ENCODE assay signal across 8 cellular contexts in genomic region chr17:45222273-45222993, GRCh38. TPM values are rescaled to one million over a fixed set of nuclear protein-coding genes. Genes with fewer than 3 reads are reported as not detected.
DNase-seq lines count a peak whose midpoint lies in the region; ATAC-seq and TF ChIP-seq lines count a peak whose summit lies in the region.

No MANE protein-coding gene starts in this region.

- no peaks in the 10 kb centered on the region for H3K79me1 ChIP-seq in mesendoderm (ENCODE audit: low read length)

- POLR2A ChIA-PET in Caco-2 (lab: Charles Lee): no interaction called here
- POLR2A ChIA-PET in OCI-LY7 (lab: Charles Lee): interaction anchor here (1.0 kb wide), 1 partner anchor 10 kb away, joined by 3 read pairs; no protein-coding TSS in a partner anchor

- H3K9me3 ChIP-seq in Caco-2 (no peaks in the 10 kb centered on the region), OCI-LY7 (ENCODE audit: low read length) (no peaks in the 10 kb centered on the region), tibial nerve (no peaks in the 10 kb centered on the region)

- peak overlapping the region; percentile 97 for H3K27ac ChIP-seq in OCI-LY7 (ENCODE audit: low read depth, low read length, poor library complexity, severe bottlenecking)
- H3K27ac ChIP-seq in brain microvascular endothelial cell: no peak overlapping the region
- H3K27ac ChIP-seq in mesendoderm (ENCODE audit: low read depth, low read length): no peak overlapping the region
- H3K27ac ChIP-seq in tibial nerve: peak overlapping the region in 3 of 4 donors; percentile 39 to 91 (median 80)

- H3K4me2 ChIP-seq in OCI-LY7 (ENCODE audit: low read length): peak overlapping the region; percentile 98
- peak overlapping the region; percentile 57 for H3K4me2 ChIP-seq in mesendoderm (ENCODE audit: low read length)

- H2BK15ac ChIP-seq in mesendoderm (replicated peaks; ENCODE audit: low read depth): no peak overlapping the region

- H3K36me3 ChIP-seq in Caco-2 (ENCODE audit: control insufficient read depth, insufficient read depth, low read length) (no peaks in the 10 kb centered on the region), OCI-LY7 (ENCODE audit: insufficient read depth, low read length) (no peaks in the 10 kb centered on the region), brain microvascular endothelial cell (replicated peaks) (no peaks in the 10 kb centered on the region), mesendoderm (ENCODE audit: control insufficient read depth, insufficient read depth, low read length) (no peaks in the 10 kb centered on the region), tibial nerve (no peaks in the 10 kb centered on the region)

- H3K4me1 ChIP-seq in Caco-2 (peaks cover 5% of the 10 kb centered on the region; the same call in 1 of the 2 replicates), OCI-LY7 (ENCODE audit: insufficient read depth, low read length, poor library complexity, severe bottlenecking) (peaks cover 56% of the 10 kb centered on the region), mesendoderm (ENCODE audit: control insufficient read depth, low read depth, low read length) (no peaks in the 10 kb centered on the region), tibial nerve (peaks cover 0 to 45% (median 6%) of the 10 kb centered on the region in 4 donors)

- no peak overlapping the region for H3K27ac Mint-ChIP-seq in Caco-2 (ENCODE audit: unreplicated experiment)

- CTCF ChIA-PET in Caco-2 (lab: Charles Lee) (interaction anchor here (0.9 to 1.2 kb wide), 2 partner anchors 13 to 87 kb away, joined by 4 to 6 read pairs; partner anchors contain the start of gene ACBD4), OCI-LY7 (lab: Charles Lee; ENCODE audit: unreplicated experiment) (interaction anchor here (1.3 kb wide), 1 partner anchor 13 kb away, joined by 5 read pairs; no protein-coding TSS in a partner anchor)

- H3K4ac ChIP-seq in mesendoderm (ENCODE audit: low read depth, low read length): no peak overlapping the region

- H3K27me3 ChIP-seq in Caco-2 (replicated peaks; ENCODE audit: control insufficient read depth, insufficient read depth, low read length) (peaks cover 1% of the 10 kb centered on the region; the same call in 1 of the 2 replicates), brain microvascular endothelial cell (replicated peaks) (peaks cover 15% of the 10 kb centered on the region), mesendoderm (ENCODE audit: insufficient read depth, low read length, poor library complexity) (peaks cover 12% of the 10 kb centered on the region), tibial nerve (peaks cover 0 to 9% of the 10 kb centered on the region in 2 donors)

- H2AFZ ChIP-seq in OCI-LY7 (ENCODE audit: low read length): no peak overlapping the region

- DNase-seq in Caco-2 (no peak), OCI-LY7 (ENCODE audit: low spot score) (peak; percentile 62), brain microvascular endothelial cell (no peak), mesendoderm (peak; percentile 47), tibial nerve (ENCODE audit: low spot score in 2 of 2) (no peak), NOMO-1 (lab: John Stamatoyannopoulos, UW; ENCODE audit: unreplicated experiment in 2 of 2) (no peak)

- ATAC-seq in HG02759 (IDR thresholded peaks at IDR 0.05; ENCODE audit: unreplicated experiment) (no peak), GM18909 (IDR thresholded peaks at IDR 0.05; ENCODE audit: poor library complexity, unreplicated experiment) (no peak)

- H4K20me1 ChIP-seq in OCI-LY7 (ENCODE audit: insufficient read depth, low read length): peaks cover 7% of the 10 kb centered on the region; the same call in 1 of the 2 replicates

- H3K79me2 ChIP-seq in OCI-LY7 (ENCODE audit: insufficient read depth, low read depth, low read length): peaks cover 49% of the 10 kb centered on the region
- no peaks in the 10 kb centered on the region for H3K79me2 ChIP-seq in mesendoderm (ENCODE audit: control insufficient read depth, insufficient read depth, low read length)

- TF ChIP-seq EP300 in tibial nerve (IDR thresholded peaks at IDR 0.05): no peak

- H3K18ac ChIP-seq in mesendoderm (ENCODE audit: low read length): no peak overlapping the region

- H3K4me1 Mint-ChIP-seq in Caco-2 (ENCODE audit: low read depth, unreplicated experiment): no peaks in the 10 kb centered on the region

- peaks cover 17% of the 10 kb centered on the region for H3K27me3 Mint-ChIP-seq in Caco-2 (ENCODE audit: insufficient read depth, unreplicated experiment)

- no peak overlapping the region for H4K5ac ChIP-seq in mesendoderm (ENCODE audit: low read length)

- H3K36me3 Mint-ChIP-seq in Caco-2 (ENCODE audit: insufficient read depth, unreplicated experiment): no peaks in the 10 kb centered on the region

- no peaks in the 10 kb centered on the region for H3K9me3 Mint-ChIP-seq in Caco-2 (ENCODE audit: unreplicated experiment)

- BruUV-seq in Caco-2 (replicated peaks; lab: Mats Ljungman, UMichigan) (no TSS peak), OCI-LY7 (replicated peaks; lab: Mats Ljungman, UMichigan) (no TSS peak)

- TF ChIP-seq CTCF in Caco-2 (IDR thresholded peaks at IDR 0.05; ENCODE audit: insufficient read depth in 1 of 2, low read depth in 1 of 2, low read length in 1 of 2, severe bottlenecking in 1 of 2, unreplicated experiment in 1 of 2): no peak
- no peak for TF ChIP-seq CTCF in OCI-LY7 (conservative IDR thresholded peaks at IDR 0.05; ENCODE audit: low read length)
- TF ChIP-seq CTCF in brain microvascular endothelial cell (IDR thresholded peaks at IDR 0.05; ENCODE audit: low read depth, low read length, missing control alignments): no peak
- TF ChIP-seq CTCF in tibial nerve (IDR thresholded peaks at IDR 0.05): no peak

- no peak overlapping the region for H2AK5ac ChIP-seq in mesendoderm (ENCODE audit: low read length)

- H3K9ac ChIP-seq in mesendoderm (ENCODE audit: low read length): peak overlapping the region; percentile 21

- in situ Hi-C loops in brain microvascular endothelial cell (cut with HindIII; ENCODE audit: low pct_ligation_motif_present, low sequenced_read_pairs): loop anchor here (25.0 kb wide), 1 partner anchor 165 kb away; no protein-coding TSS in a partner anchor

- intact Hi-C loops in Caco-2 (cut with micrococcal nuclease; ENCODE audit: unreplicated experiment): no loop called here
- intact Hi-C loops in OCI-LY7 (cut with micrococcal nuclease; ENCODE audit: unreplicated experiment): no loop called here

- H2BK5ac ChIP-seq in mesendoderm (ENCODE audit: low read length): no peak overlapping the region

- H4K8ac ChIP-seq in mesendoderm (ENCODE audit: low read depth, low read length): no peak overlapping the region

- H3K9me2 ChIP-seq in OCI-LY7 (ENCODE audit: insufficient read depth, low read length): no peaks in the 10 kb centered on the region

- no peak overlapping the region for H2BK120ac ChIP-seq in mesendoderm (ENCODE audit: low read depth, low read length)

- peak overlapping the region; percentile 73 for H3K4me3 Mint-ChIP-seq in Caco-2 (ENCODE audit: unreplicated experiment)

- H3K23ac ChIP-seq in mesendoderm (ENCODE audit: low read length): no peak overlapping the region

- H3K56ac ChIP-seq in mesendoderm (ENCODE audit: low read length): no peak overlapping the region

- no CpG with 5 or more reads among the region's 37 CpGs for WGBS in mesendoderm (ENCODE audit: extremely low coverage, insufficient coverage, low lambda C conversion rate)
- 22 to 24% methylated on average over 21 to 26 of the region's 37 CpGs for WGBS in tibial nerve, 2 donors

- no peak for TF ChIP-seq POLR2A in tibial nerve (IDR thresholded peaks at IDR 0.05)

- H3K4me3 ChIP-seq in Caco-2 (ENCODE audit: low read depth, low read length) (peak overlapping the region; percentile 47), OCI-LY7 (ENCODE audit: low read depth, low read length, poor library complexity, severe bottlenecking) (peak overlapping the region; percentile 96), brain microvascular endothelial cell (ENCODE audit: low read depth, low read length) (peak overlapping the region; percentile 44), mesendoderm (ENCODE audit: low read length) (no peak overlapping the region), tibial nerve (peak overlapping the region; percentile 35 to 67 (median 52))

RNA-seq across cellular contexts. Expression of gene FMNL1, which starts 0.7 kb away (rescaled TPM):
- total RNA-seq in Caco-2 (2022) (2.8 and 3.0 TPM in 2 replicates), OCI-LY7 (2022) (133 and 159 TPM in 2 replicates), tibial nerve (10 to 100 TPM; 19.2 to 42.9 (median 24.6) TPM)
- 44.8 and 55.1 TPM in 2 replicates for total RNA-seq in OCI-LY7 (2014; rRNA removed; shearing (Covaris generic))
- polyA plus RNA-seq in mesendoderm (2013, experiment 1 of 2): 3.0 TPM
- 3.6 TPM for polyA plus RNA-seq in mesendoderm (2013, experiment 2 of 2)

RNA-seq across cellular contexts. Expression of gene SPATA32, which starts 39.5 kb away (rescaled TPM):
- total RNA-seq in Caco-2 (2022) (not detected in 2 replicates), OCI-LY7 (2022) (0.18 TPM in 1 of 2 replicates, not detected in the other), tibial nerve (not detected)
- total RNA-seq in OCI-LY7 (2014; rRNA removed; shearing (Covaris generic)): 0.41 TPM in 1 of 2 replicates, not detected in the other
- not detected for polyA plus RNA-seq in mesendoderm (2013, experiment 1 of 2)
- polyA plus RNA-seq in mesendoderm (2013, experiment 2 of 2): not detected

Comparison
In these comparisons a context has a peak if more than half of its experiments do, and no peak if none do; other contexts are left out.
1. DNase-seq: peak in OCI-LY7 (single experiment) and mesendoderm (single experiment); none in Caco-2 (0 of 2), brain microvascular endothelial cell (single experiment), tibial nerve (0 of 2) and NOMO-1 (0 of 2).
2. H3K27ac ChIP-seq: peak in OCI-LY7 (single experiment) and tibial nerve (3 of 4); none in brain microvascular endothelial cell (single experiment) and mesendoderm (single experiment).